21 cellular contexts compared by ENCODE assay signal in genomic region chr1:219554109-219554508, GRCh38. TPM values are rescaled to one million over a fixed set of nuclear protein-coding genes. Genes with fewer than 3 reads are reported as not detected.
"Had no signal": no experiment of that assay in that cellular context is flagged by ENCODE, and none has a peak within 500 bp of the region (broad histone marks: within the 10 kb centered on the region; RNA-seq: fewer than 3 reads in every experiment).

No MANE protein-coding gene starts in this region.

- H3K4me3 Mint-ChIP-seq: naive thymus-derived CD4-positive, alpha-beta T cell; stimulated activated naive B cell treated with anti-CD40 and anti-IgM and Interleukin-4, amounts not matched to agents 10 μg/mL and 1 μg/mL and 100 μg/mL, for 72 hours; type B pancreatic cell had no signal

- H3K4me3 ChIP-seq: esophagus squamous epithelium, lung, psoas muscle, sigmoid colon, skin epidermis, stomach had no signal

- H3K27me3 Mint-ChIP-seq: stimulated activated naive B cell treated with anti-CD40 and anti-IgM and Interleukin-4, amounts not matched to agents 10 μg/mL and 1 μg/mL and 100 μg/mL, for 72 hours; type B pancreatic cell had no signal

- H3K36me3 Mint-ChIP-seq: naive thymus-derived CD4-positive, alpha-beta T cell; stimulated activated naive B cell treated with anti-CD40 and anti-IgM and Interleukin-4, amounts not matched to agents 10 μg/mL and 1 μg/mL and 100 μg/mL, for 72 hours; type B pancreatic cell had no signal

- ATAC-seq: left ventricle myocardium superior; naive thymus-derived CD4-positive, alpha-beta T cell; psoas muscle; stimulated activated naive B cell treated with anti-CD40 and anti-IgM and Interleukin-4, amounts not matched to agents 10 μg/mL and 1 μg/mL and 100 μg/mL, for 72 hours had no signal

- H3K36me3 ChIP-seq: esophagus squamous epithelium, neutrophil, sigmoid colon, stomach had no signal

- DNase-seq: cerebellar nuclear complex; dermis blood vessel endothelial cell; esophagus squamous epithelium; foreskin fibroblast; kidney; left cardiac atrium; left ventricle myocardium superior; mesendoderm; naive thymus-derived CD4-positive, alpha-beta T cell; psoas muscle; retina; sigmoid colon; stimulated activated CD4-positive, alpha-beta T cell treated with anti-CD3 and anti-CD28 coated beads, Interleukin-2, amount 100 ng/mL, for 24 hours; stimulated activated CD4-positive, alpha-beta T cell treated with anti-CD3 and anti-CD28 coated beads, Interleukin-4, amount 100 ng/mL, for 4 hours; stimulated activated naive B cell treated with anti-CD40 and anti-IgM and Interleukin-4, amounts not matched to agents 10 μg/mL and 1 μg/mL and 100 μg/mL, for 72 hours; stomach had no signal

- H3K27ac ChIP-seq: esophagus squamous epithelium, neutrophil, psoas muscle, sigmoid colon, skin epidermis, stomach had no signal

- H3K27ac Mint-ChIP-seq: naive thymus-derived CD4-positive, alpha-beta T cell; stimulated activated naive B cell treated with anti-CD40 and anti-IgM and Interleukin-4, amounts not matched to agents 10 μg/mL and 1 μg/mL and 100 μg/mL, for 72 hours; type B pancreatic cell had no signal

- H3K27me3 ChIP-seq: esophagus squamous epithelium, neutrophil, sigmoid colon, stomach had no signal

- H3K4me1 ChIP-seq: psoas muscle had no signal

- H3K4me1 Mint-ChIP-seq: naive thymus-derived CD4-positive, alpha-beta T cell; stimulated activated naive B cell treated with anti-CD40 and anti-IgM and Interleukin-4, amounts not matched to agents 10 μg/mL and 1 μg/mL and 100 μg/mL, for 72 hours had no signal

- H3K9me3 Mint-ChIP-seq: stimulated activated naive B cell treated with anti-CD40 and anti-IgM and Interleukin-4, amounts not matched to agents 10 μg/mL and 1 μg/mL and 100 μg/mL, for 72 hours; type B pancreatic cell had no signal

- H3K9me3 ChIP-seq: esophagus squamous epithelium, neutrophil, psoas muscle, sigmoid colon, stomach had no signal

RNA-seq across cellular contexts. Expression of gene ZC3H11B, which starts 58.8 kb away (rescaled TPM):
- total RNA-seq: epithelial cell of proximal tubule; esophagus squamous epithelium; naive thymus-derived CD4-positive, alpha-beta T cell; stomach had no signal
